In genomic region chr12:25713264-25713663, GRCh38 we compare ENCODE assay signal across 14 cellular contexts.
DNase-seq lines count a peak whose midpoint lies in the region; ATAC-seq and TF ChIP-seq lines count a peak whose summit lies in the region.
"Had no signal": no experiment of that assay in that cellular context is flagged by ENCODE, and none has a peak within 500 bp of the region (broad histone marks: within the 10 kb centered on the region; RNA-seq: fewer than 3 reads in every experiment).

No MANE protein-coding gene starts in this region.

- peaks cover 10% of the 10 kb centered on the region for H3K27me3 Mint-ChIP-seq in activated CD4-positive, alpha-beta T cell treated with anti-CD3 and anti-CD28 coated beads, Interleukin-2, amount 10 ng/mL, durations not matched to agents 24 days and 14 days

- peaks cover 4% of the 10 kb centered on the region for H3K9me3 Mint-ChIP-seq in activated CD4-positive, alpha-beta T cell treated with anti-CD3 and anti-CD28 coated beads, Interleukin-2, amount 10 ng/mL, durations not matched to agents 24 days and 14 days

- peak; percentile 98 for ATAC-seq in GM21737 (IDR thresholded peaks at IDR 0.05; ENCODE audit: unreplicated experiment)
- ATAC-seq in HG03159 (IDR thresholded peaks at IDR 0.05; ENCODE audit: unreplicated experiment): peak; percentile 99

- no peak for TF ChIP-seq CTCF in breast epithelium (IDR thresholded peaks at IDR 0.05)

- no peaks in the 10 kb centered on the region for H3K4me1 ChIP-seq in breast epithelium

- no peak overlapping the region for H3K27ac Mint-ChIP-seq in activated CD4-positive, alpha-beta T cell treated with anti-CD3 and anti-CD28 coated beads, Interleukin-2, amount 10 ng/mL, durations not matched to agents 24 days and 14 days

- no peaks in the 10 kb centered on the region for H3K9me3 ChIP-seq in breast epithelium

- no peaks in the 10 kb centered on the region for H3K36me3 ChIP-seq in breast epithelium
- H3K36me3 ChIP-seq: MG63 had no signal

- H3K27me3 ChIP-seq in breast epithelium: no peaks in the 10 kb centered on the region
- H3K27me3 ChIP-seq: MG63 had no signal

- H3K4me1 Mint-ChIP-seq in activated CD4-positive, alpha-beta T cell treated with anti-CD3 and anti-CD28 coated beads, Interleukin-2, amount 10 ng/mL, durations not matched to agents 24 days and 14 days: no peaks in the 10 kb centered on the region

- no peak overlapping the region for H3K27ac ChIP-seq in breast epithelium

- DNase-seq in activated CD4-positive, alpha-beta T cell treated with anti-CD3 and anti-CD28 coated beads, Interleukin-2, amount 10 ng/mL, durations not matched to agents 24 days and 14 days: peak; percentile 48
- DNase-seq in activated CD4-positive, alpha-beta T cell treated with anti-CD3 and anti-CD28 coated beads for 48 hours: no peak
- no peak for DNase-seq in NCI-H446 (lab: John Stamatoyannopoulos, UW)
- no peak for DNase-seq in HuH-7.5 (ENCODE audit: low spot score)
- no peak for DNase-seq in breast epithelium (ENCODE audit: low spot score in 2 of 2)
- no peak for DNase-seq in glomerular visceral epithelial cell (ENCODE audit: extremely low spot score)
- DNase-seq: 8988T; activated CD8-positive, alpha-beta memory T cell treated with anti-CD3 and anti-CD28 coated beads, Interleukin-2, amount 50 U/mL, for 4 hours; DMS 273 treated with DMSO at 0.1 percent for 48 hours; H7; MG63; T-helper 2 cell had no signal

- H3K4me3 Mint-ChIP-seq in activated CD4-positive, alpha-beta T cell treated with anti-CD3 and anti-CD28 coated beads, Interleukin-2, amount 10 ng/mL, durations not matched to agents 24 days and 14 days: no peak overlapping the region

- peaks cover 2% of the 10 kb centered on the region for H3K36me3 Mint-ChIP-seq in activated CD4-positive, alpha-beta T cell treated with anti-CD3 and anti-CD28 coated beads, Interleukin-2, amount 10 ng/mL, durations not matched to agents 24 days and 14 days (ENCODE audit: low read depth)

- no peak for TF ChIP-seq POLR2A in breast epithelium (IDR thresholded peaks at IDR 0.05)

- intact Hi-C loops in activated CD4-positive, alpha-beta T cell treated with anti-CD3 and anti-CD28 coated beads, Interleukin-2, amount 10 ng/mL, durations not matched to agents 24 days and 14 days (cut with micrococcal nuclease): no loop called here
- intact Hi-C loops in breast epithelium (cut with DNase I; ENCODE audit: low total_unique reads): no loop called here

- no peak overlapping the region for H3K4me3 ChIP-seq in breast epithelium
- H3K4me3 ChIP-seq: MG63 had no signal
